In genomic region chr21:44840771-44841170, GRCh38 we compare ENCODE assay signal across 31 cellular contexts.
"Had no signal": no experiment of that assay in that cellular context is flagged by ENCODE, and none has a peak within 500 bp of the region (broad histone marks: within the 10 kb centered on the region; RNA-seq: fewer than 3 reads in every experiment).

No MANE protein-coding gene starts in this region.

- H3K36me3 ChIP-seq: adrenal gland, esophagus muscularis mucosa, gastrocnemius medialis, heart left ventricle, WERI-Rb-1 had no signal

- H3K27me3 ChIP-seq: adrenal gland, heart left ventricle had no signal

- H3K4me1 ChIP-seq: foreskin keratinocyte had no signal

- FAIRE-seq: colon had no signal

- H3K9me3 ChIP-seq: adrenal gland, body of pancreas, esophagus muscularis mucosa, gastrocnemius medialis, heart left ventricle had no signal

- H3K4me3 ChIP-seq: adrenal gland, body of pancreas, esophagus muscularis mucosa, gastrocnemius medialis, heart left ventricle had no signal

- H3K27ac ChIP-seq: adrenal gland, body of pancreas, esophagus muscularis mucosa, foreskin keratinocyte, gastrocnemius medialis, heart left ventricle, WERI-Rb-1 had no signal

- DNase-seq: activated B cell treated with CpG ODN at 0.5 μM for 24 hours; activated CD4-positive, alpha-beta T cell treated with anti-CD3 and anti-CD28 coated beads for 48 hours; activated CD4-positive, alpha-beta T cell treated with anti-CD3 and anti-CD28 coated beads, Interleukin-2, amount 50 U/mL, for 1 hour; activated CD4-positive, alpha-beta T cell treated with anti-CD3 and anti-CD28 coated beads, Interleukin-2, amount 50 U/mL, for 48 hours; activated CD8-positive, alpha-beta memory T cell treated with anti-CD3 and anti-CD28 coated beads for 24 hours; activated CD8-positive, alpha-beta T cell treated with anti-CD3 and anti-CD28 coated beads for 36 hours; activated naive CD4-positive, alpha-beta T cell treated with anti-CD3 and anti-CD28 coated beads for 36 hours; activated naive CD8-positive, alpha-beta T cell treated with anti-CD3 and anti-CD28 coated beads for 36 hours; activated naive CD8-positive, alpha-beta T cell treated with anti-CD3 and anti-CD28 coated beads, Interleukin-2, amount 50 U/mL, for 24 hours; activated T-cell treated with anti-CD3 and anti-CD28 coated beads, Interleukin-2, amount 50 U/mL, for 24 hours; activated T-cell treated with anti-CD3 and anti-CD28 coated beads, Interleukin-2, amount 50 U/mL, for 72 hours; amygdala; aorta; body of pancreas; caudate nucleus; cortex of kidney; dermis blood vessel endothelial cell; effector CD4-positive, alpha-beta T cell; effector memory CD8-positive, alpha-beta T cell; erythroblast; foreskin keratinocyte; gastrocnemius medialis; glutamatergic neuron; heart left ventricle; T-helper 17 cell; T1000; WERI-Rb-1 had no signal

- ATAC-seq: activated CD4-positive, CD25-positive, alpha-beta regulatory T cell treated with anti-CD3 and anti-CD28 coated beads, Interleukin-2, amount 50 U/mL, for 24 hours; activated CD8-positive, alpha-beta T cell treated with anti-CD3 and anti-CD28 coated beads for 36 hours; activated naive CD8-positive, alpha-beta T cell treated with anti-CD3 and anti-CD28 coated beads, Interleukin-2, amount 50 U/mL, for 24 hours; activated T-cell treated with anti-CD3 and anti-CD28 coated beads, Interleukin-2, amount 50 U/mL, for 72 hours; body of pancreas; effector memory CD8-positive, alpha-beta T cell; foreskin keratinocyte; gastrocnemius medialis; heart left ventricle; T-helper 17 cell had no signal
